7 cellular contexts compared by ENCODE assay signal in the genomic region with DNA sequence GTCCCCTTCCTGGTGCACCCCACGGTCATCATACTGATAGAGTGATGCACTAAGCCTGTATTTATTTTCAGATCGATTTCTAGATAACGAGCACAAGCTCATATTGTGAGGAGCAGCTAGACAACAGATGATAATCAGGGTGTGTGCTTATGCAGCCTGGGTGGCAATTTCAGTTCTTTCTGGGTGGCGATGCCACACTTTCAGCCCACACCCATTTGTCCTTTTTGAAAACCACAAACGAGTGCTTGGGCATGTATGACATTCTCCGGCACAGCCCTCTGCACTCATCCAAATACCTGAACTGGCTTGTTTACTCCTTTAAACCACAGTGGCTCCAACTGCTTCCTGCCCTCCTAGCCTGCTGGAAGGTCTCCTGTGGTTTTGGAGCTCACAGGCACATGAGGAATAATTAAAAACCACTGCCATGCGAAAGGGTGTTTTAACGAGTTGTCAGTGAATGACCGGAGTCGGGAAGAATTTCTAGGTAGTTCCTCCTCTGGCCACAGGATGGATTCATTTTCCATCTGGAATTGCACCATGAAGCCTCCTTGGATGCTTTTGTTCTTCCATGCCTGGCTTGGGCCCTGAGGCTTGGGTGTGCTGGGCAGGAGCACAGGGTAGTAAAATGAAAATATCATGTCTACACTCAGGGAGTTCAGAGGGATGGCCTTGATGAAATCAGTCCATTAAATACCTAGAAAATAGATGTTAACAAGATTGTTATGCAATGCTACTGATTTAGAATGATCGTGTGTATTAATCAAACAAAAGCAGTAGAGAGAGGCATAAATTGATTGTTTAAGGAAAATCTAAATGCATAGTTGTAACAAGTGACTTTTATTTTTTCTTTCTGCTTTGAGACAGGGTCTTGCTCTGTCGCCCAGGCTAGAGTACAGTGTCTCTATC. TPM values are rescaled to one million over a fixed set of nuclear protein-coding genes. Genes with fewer than 3 reads are reported as not detected.
DNase-seq lines count a peak whose midpoint lies in the region; ATAC-seq and TF ChIP-seq lines count a peak whose summit lies in the region.

No MANE protein-coding gene starts in this region.

- H3K36me3 ChIP-seq in DND-41 (ENCODE audit: insufficient read depth, low read length) (no peaks in the 10 kb centered on the region), right lobe of liver (no peaks in the 10 kb centered on the region)

- no peak overlapping the region for H3K4me3 ChIP-seq in DND-41 (ENCODE audit: low read depth in 1 of 2, low read length in 2 of 2)
- 0 out of 2 replicates have a peak overlapping the region, but pooled peaks have one; percentile 12 for H3K4me3 ChIP-seq in LNCaP clone FGC (ENCODE audit: low read depth, low read length)
- H3K4me3 ChIP-seq in right lobe of liver = no peak overlapping the region

- 32% methylated on average over 10 of the region's 12 CpGs for WGBS in right lobe of liver (ENCODE audit: insufficient coverage, low coverage, low lambda C conversion rate, missing lambda C conversion rate)

- peak; percentile 30 for DNase-seq in DND-41
- DNase-seq in LNCaP clone FGC (ENCODE audit: low read depth) = peak; percentile 60
- peak; percentile 85 for DNase-seq in amniotic epithelial cell (ENCODE audit: low read depth)
- no peak for DNase-seq in right lobe of liver
- DNase-seq in pons (ENCODE audit: low spot score) = no peak
- DNase-seq in activated gamma-delta T cell (lab: John Stamatoyannopoulos, UW) = no peak
- DNase-seq in CD1c-positive myeloid dendritic cell (ENCODE audit: extremely low spot score) = no peak

- H2AFZ ChIP-seq in DND-41 (ENCODE audit: low read depth, low read length) = no peak overlapping the region

- TF ChIP-seq CTCF in DND-41 (IDR thresholded peaks at IDR 0.05; ENCODE audit: borderline replicate concordance, extremely low read depth, low read length, poor library complexity, severe bottlenecking) (no peak), LNCaP clone FGC (IDR thresholded peaks at IDR 0.05; ENCODE audit: control insufficient read depth, extremely low read depth, insufficient read depth) (peak; percentile 47), right lobe of liver (IDR thresholded peaks at IDR 0.05) (peak; percentile 26 to 56 (median 37))

- no peak for TF ChIP-seq POLR2A in right lobe of liver (IDR thresholded peaks at IDR 0.05)

- no peak overlapping the region for H3K9ac ChIP-seq in DND-41 (ENCODE audit: low read depth, low read length)

- intact Hi-C loops in right lobe of liver (cut with DNase I) = loop anchor here in 1 of 2 donors (5.0 kb wide), 1 partner anchor 213 kb away; no protein-coding TSS in a partner anchor

- H3K4me2 ChIP-seq in DND-41 (ENCODE audit: insufficient read depth, low read length) = no peak overlapping the region

- ATAC-seq in DND-41 (ENCODE audit: insufficient read depth, low read depth) (peak; percentile 74), right lobe of liver (peak; percentile 26 to 48 (median 37))

- no peaks in the 10 kb centered on the region for H4K20me1 ChIP-seq in DND-41 (ENCODE audit: insufficient read depth, low read length)

- peaks cover 15% of the 10 kb centered on the region for H3K4me1 ChIP-seq in DND-41 (ENCODE audit: insufficient read depth, low read length)
- peaks cover 0 to 18% (median 0%) of the 10 kb centered on the region in 4 donors for H3K4me1 ChIP-seq in right lobe of liver

- H3K9me3 ChIP-seq in DND-41 (ENCODE audit: insufficient read depth, low read length, severe bottlenecking) (no peaks in the 10 kb centered on the region), right lobe of liver (no peaks in the 10 kb centered on the region)

- H3K27me3 ChIP-seq in DND-41 (ENCODE audit: insufficient read depth, low read length, poor library complexity) (no peaks in the 10 kb centered on the region), right lobe of liver (no peaks in the 10 kb centered on the region)

- H3K27ac ChIP-seq in DND-41 (ENCODE audit: low read length) = no peak overlapping the region
- H3K27ac ChIP-seq in right lobe of liver = no peak overlapping the region

- no peaks in the 10 kb centered on the region for H3K79me2 ChIP-seq in DND-41 (ENCODE audit: insufficient read depth, low read length)

RNA-seq across cellular contexts. Expression of gene ITGB1, which starts 52.4 kb away (rescaled TPM):
- 100 to 1,000 TPM; 120 to 301 (median 239) TPM for total RNA-seq in right lobe of liver

Comparison
In these comparisons a context has a peak if more than half of its experiments do, and no peak if none do; other contexts are left out.
1. DNase-seq: peak in DND-41 (single experiment), LNCaP clone FGC (single experiment) and amniotic epithelial cell (single experiment); none in right lobe of liver (0 of 3), pons (single experiment), activated gamma-delta T cell (single experiment) and CD1c-positive myeloid dendritic cell (single experiment).